9 cellular contexts compared by ENCODE assay signal in the genomic region with DNA sequence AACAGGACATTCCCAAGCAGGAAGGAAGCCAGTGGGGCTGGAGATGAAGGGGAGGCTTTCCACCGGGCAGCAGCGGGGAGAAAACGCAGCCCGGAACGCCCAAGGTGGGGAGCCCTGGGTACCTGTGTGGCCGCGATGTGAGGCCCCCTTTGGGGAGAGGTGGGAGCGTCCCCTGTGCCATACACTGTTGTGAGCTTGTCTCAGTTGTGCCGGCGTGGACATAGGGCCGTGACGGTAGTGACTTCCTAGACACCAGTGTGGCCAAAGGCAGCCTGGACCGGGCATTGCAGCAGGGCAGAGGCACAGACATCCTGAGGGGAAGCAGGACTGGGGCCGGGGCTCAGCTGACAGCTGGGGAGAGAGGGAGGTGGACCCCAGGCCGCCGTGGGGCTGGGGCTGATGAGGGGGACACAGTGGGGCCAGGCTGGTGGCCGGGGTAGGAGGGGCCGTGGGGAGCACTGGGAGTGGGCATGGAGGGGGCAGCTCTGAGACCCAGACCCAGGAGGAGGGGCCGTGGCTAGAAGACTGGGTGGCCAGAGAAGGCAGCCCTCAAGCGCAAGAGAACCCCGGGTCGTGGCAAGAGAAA. TPM values are rescaled to one million over a fixed set of nuclear protein-coding genes. Genes with fewer than 3 reads are reported as not detected.
A peak's percentile ranks its signal among the peaks of the same experiment; 100 is the strongest.
DNase-seq lines count a peak whose midpoint lies in the region; ATAC-seq and TF ChIP-seq lines count a peak whose summit lies in the region.
"Had no signal": no experiment of that assay in that cellular context is flagged by ENCODE, and none has a peak within 500 bp of the region (broad histone marks: within the 10 kb centered on the region; RNA-seq: fewer than 3 reads in every experiment).

No MANE protein-coding gene starts in this region.

- no peak for ATAC-seq in HG03571 (IDR thresholded peaks at IDR 0.05; ENCODE audit: unreplicated experiment)

- TF ChIP-seq CTCF in esophagus squamous epithelium (IDR thresholded peaks at IDR 0.05) (no peak), nephron progenitor cell (IDR thresholded peaks at IDR 0.05) (no peak), thyroid gland (IDR thresholded peaks at IDR 0.05) (no peak)

- peaks cover 86% of the 10 kb centered on the region for H3K4me1 Mint-ChIP-seq in nephron progenitor cell
- H3K4me1 Mint-ChIP-seq in activated T-cell treated with anti-CD3 and anti-CD28 coated beads, Interleukin-2, amount 50 U/mL, for 24 hours (ENCODE audit: low read depth), result peaks cover 4% of the 10 kb centered on the region

- H3K4me3 ChIP-seq in SJCRH30 (peak overlapping the region; percentile 52), esophagus squamous epithelium (peak overlapping the region in 1 of 4 donors; percentile 5), thyroid gland (replicated peaks in 1 of 3) (no peak overlapping the region)

- H3K27me3 ChIP-seq in SJCRH30 (no peaks in the 10 kb centered on the region), esophagus squamous epithelium (no peaks in the 10 kb centered on the region), thyroid gland (no peaks in the 10 kb centered on the region)

- TF ChIP-seq POLR2A in esophagus squamous epithelium (IDR thresholded peaks at IDR 0.05), result no peak
- TF ChIP-seq POLR2A in thyroid gland (IDR thresholded peaks at IDR 0.05), result no peak

- intact Hi-C loops in esophagus squamous epithelium (cut with DNase I), result no loop called here
- intact Hi-C loops in thyroid gland (cut with DNase I), result no loop called here

- H3K4me3 Mint-ChIP-seq in nephron progenitor cell, result peak overlapping the region; percentile 76
- H3K4me3 Mint-ChIP-seq in activated T-cell treated with anti-CD3 and anti-CD28 coated beads, Interleukin-2, amount 50 U/mL, for 24 hours, result no peak overlapping the region
- H3K4me3 Mint-ChIP-seq: CD4-positive, alpha-beta memory T cell had no signal

- peak in 1 of 2 experiments; percentile 35 for DNase-seq in SJCRH30
- DNase-seq in esophagus squamous epithelium (lab: John Stamatoyannopoulos, UW), result no peak
- no peak for DNase-seq in nephron progenitor cell
- no peak for DNase-seq in thyroid gland
- DNase-seq in D341Med (ENCODE audit: low spot score), result no peak
- no peak for DNase-seq in activated T-cell treated with anti-CD3 and anti-CD28 coated beads, Interleukin-2, amount 50 U/mL, for 24 hours
- DNase-seq: activated CD4-positive, alpha-beta T cell treated with anti-CD3 and anti-CD28 coated beads, Interleukin-2, amount 50 U/mL, for 1 hour; CD4-positive, alpha-beta memory T cell had no signal

- WGBS in esophagus squamous epithelium, 2 donors, result 78 to 87% methylated on average over 10 to 16 of the region's 22 CpGs
- 72 to 79% methylated on average over 20 to 22 of the region's 22 CpGs for WGBS in thyroid gland, 2 donors

- H3K36me3 Mint-ChIP-seq in nephron progenitor cell (ENCODE audit: low read depth), result peaks cover 36% of the 10 kb centered on the region
- peaks cover 14% of the 10 kb centered on the region for H3K36me3 Mint-ChIP-seq in activated T-cell treated with anti-CD3 and anti-CD28 coated beads, Interleukin-2, amount 50 U/mL, for 24 hours (ENCODE audit: low read depth)

- H3K4me1 ChIP-seq in SJCRH30, result peaks cover 29% of the 10 kb centered on the region
- H3K4me1 ChIP-seq in esophagus squamous epithelium, result peaks cover 6 to 41% (median 6%) of the 10 kb centered on the region in 3 donors
- H3K4me1 ChIP-seq in thyroid gland, result peaks cover 9 to 19% of the 10 kb centered on the region in 2 donors

- H3K36me3 ChIP-seq in SJCRH30 (peaks cover 14% of the 10 kb centered on the region), esophagus squamous epithelium (peaks cover 0 to 46% (median 2%) of the 10 kb centered on the region in 3 donors), thyroid gland (no peaks in the 10 kb centered on the region)

- H3K9me3 ChIP-seq in SJCRH30 (replicated peaks) (no peaks in the 10 kb centered on the region), esophagus squamous epithelium (no peaks in the 10 kb centered on the region), thyroid gland (no peaks in the 10 kb centered on the region)

- H3K27ac Mint-ChIP-seq in nephron progenitor cell, result peak overlapping the region; percentile 98
- no peak overlapping the region for H3K27ac Mint-ChIP-seq in activated T-cell treated with anti-CD3 and anti-CD28 coated beads, Interleukin-2, amount 50 U/mL, for 24 hours
- H3K27ac Mint-ChIP-seq: CD4-positive, alpha-beta memory T cell had no signal

- H3K9me3 Mint-ChIP-seq in nephron progenitor cell, result peaks cover 11% of the 10 kb centered on the region
- H3K9me3 Mint-ChIP-seq in activated T-cell treated with anti-CD3 and anti-CD28 coated beads, Interleukin-2, amount 50 U/mL, for 24 hours, result peaks cover 3% of the 10 kb centered on the region

- H3K27ac ChIP-seq in SJCRH30 (peak overlapping the region; percentile 85), esophagus squamous epithelium (peak overlapping the region in 3 of 4 donors; percentile 49 to 71 (median 59)), thyroid gland (peak overlapping the region in 2 of 3 donors; percentile 49 to 61)

- H3K27me3 Mint-ChIP-seq in nephron progenitor cell (ENCODE audit: low read depth, poor library complexity), result no peaks in the 10 kb centered on the region
- no peaks in the 10 kb centered on the region for H3K27me3 Mint-ChIP-seq in activated T-cell treated with anti-CD3 and anti-CD28 coated beads, Interleukin-2, amount 50 U/mL, for 24 hours
- H3K27me3 Mint-ChIP-seq: CD4-positive, alpha-beta memory T cell had no signal

RNA-seq across cellular contexts. Expression of gene TFDP1, which starts 38.5 kb away (rescaled TPM):
- 113 and 127 TPM in 2 replicates for total RNA-seq in SJCRH30 (2014; rRNA removed; shearing (Covaris generic))
- total RNA-seq in esophagus squamous epithelium, result 10 to 100 TPM; 55.7 to 82.1 (median 59.5) TPM
- total RNA-seq in thyroid gland, result 10 to 100 TPM; 48.0 to 84.2 (median 53.9) TPM

RNA-seq across cellular contexts. Expression of gene DCUN1D2, which starts 55.5 kb away (rescaled TPM):
- total RNA-seq in SJCRH30 (2014; rRNA removed; shearing (Covaris generic)), result 21.4 and 25.9 TPM in 2 replicates
- total RNA-seq in esophagus squamous epithelium (10 to 100 TPM in 1 of 4 donors, 1 to 10 TPM in 3; 4.7 to 14.1 (median 7.7) TPM), thyroid gland (10 to 100 TPM in 2 of 4 donors, 1 to 10 TPM in 2; 8.8 to 15.3 (median 10.4) TPM)
